8 cellular contexts compared by ENCODE assay signal in the genomic region with DNA sequence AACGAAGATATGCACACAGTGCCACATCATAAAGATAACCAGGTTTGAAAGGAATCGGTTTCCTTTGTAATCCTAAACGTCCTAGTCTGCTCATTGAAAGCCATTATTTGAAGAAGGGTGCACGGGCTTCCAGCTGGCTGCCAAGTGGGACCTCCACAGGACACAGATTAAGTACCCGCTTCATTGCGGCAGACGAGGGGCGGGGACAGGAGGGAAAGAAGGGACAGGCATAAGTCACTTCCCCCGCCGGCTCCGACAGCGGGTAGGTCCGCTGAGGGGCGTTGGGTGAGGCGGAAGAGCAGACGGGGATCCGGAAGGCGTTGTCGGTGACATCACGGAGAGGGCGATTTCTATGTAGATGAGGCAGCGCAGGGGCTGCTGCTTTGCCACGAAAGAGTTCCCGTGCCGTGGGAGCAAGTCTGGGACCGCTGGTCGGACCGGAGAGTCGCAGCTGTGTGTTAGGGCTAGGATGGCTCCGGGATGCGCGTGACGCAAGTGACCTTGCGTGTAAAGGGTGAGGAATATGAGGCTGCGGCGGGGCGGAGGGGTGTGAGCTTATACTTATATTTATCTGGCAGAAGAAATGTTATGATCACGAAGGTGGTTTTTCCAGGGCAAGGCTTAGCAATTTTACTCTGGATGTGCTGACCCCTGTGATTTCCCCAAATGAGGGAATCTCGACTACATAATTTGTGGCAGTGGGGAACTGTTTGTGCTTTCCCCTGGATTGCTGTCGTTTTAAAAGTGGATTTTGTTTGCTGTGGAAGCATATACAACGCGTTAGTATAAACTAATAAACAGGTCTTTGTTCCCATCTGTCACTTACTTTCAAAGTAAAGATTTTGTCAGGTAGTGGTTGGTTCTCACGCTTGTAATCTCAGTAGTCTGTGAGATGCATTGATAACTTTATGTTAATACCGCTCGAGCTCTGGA.
DNase-seq lines count a peak whose midpoint lies in the region; ATAC-seq and TF ChIP-seq lines count a peak whose summit lies in the region.
"Not testable (repeated sequence)": the region's sequence is repeated elsewhere in the genome, so short reads cannot be mapped to it uniquely, and the experiment has no call there.

No MANE protein-coding gene starts in this region.

- not testable (repeated sequence) for H3K36me3 ChIP-seq in CD8-positive, alpha-beta T cell (ENCODE audit: insufficient read depth, low read length); PC-9 (ENCODE audit: low read depth)

- H3K36me3 Mint-ChIP-seq in CD8-positive, alpha-beta T cell, result peaks cover 13% of the 10 kb centered on the region

- H3K27me3 ChIP-seq in CD8-positive, alpha-beta T cell (ENCODE audit: insufficient read depth, low read length); PC-9 (ENCODE audit: insufficient read depth, low read depth): not testable (repeated sequence)

- H3K4me1 Mint-ChIP-seq in CD8-positive, alpha-beta T cell (ENCODE audit: low read depth), result peaks cover 38% of the 10 kb centered on the region

- peak; percentile 71 to 91 (median 85) for DNase-seq in CD8-positive, alpha-beta T cell
- DNase-seq in PC-9, result peak; percentile 70 to 86
- peak; percentile 76 for DNase-seq in activated T-cell treated with anti-CD3 and anti-CD28 coated beads for 4 hours
- DNase-seq in epithelial cell of esophagus (ENCODE audit: low read depth), result peak; percentile 49
- DNase-seq in mesenteric fat pad (ENCODE audit: low spot score), result peak; percentile 93
- DNase-seq in stimulated activated CD4-positive, alpha-beta T cell treated with anti-CD3 and anti-CD28 coated beads, TNF-alpha, amount 100 ng/mL, for 1 hour (ENCODE audit: low read depth in 3 of 3, low spot score in 1 of 3), result peak; percentile 66 to 67 (median 67)

- BruUV-seq in PC-9 (replicated peaks; lab: Mats Ljungman, UMichigan), result TSS peak; percentile 100

- not testable (repeated sequence) for H3K9me3 Mint-ChIP-seq in CD8-positive, alpha-beta T cell

- not testable (repeated sequence) for H3K9me3 ChIP-seq in CD8-positive, alpha-beta T cell (ENCODE audit: low read length); PC-9 (ENCODE audit: insufficient read depth, low read depth)

- ATAC-seq in CD8-positive, alpha-beta T cell, result peak; percentile 88
- ATAC-seq in GM19463 (IDR thresholded peaks at IDR 0.05; ENCODE audit: unreplicated experiment) (peak; percentile 95), HG03521 (IDR thresholded peaks at IDR 0.05; ENCODE audit: unreplicated experiment) (peak; percentile 90)

- H4K20me1 ChIP-seq in PC-9 (ENCODE audit: insufficient read depth), result not testable (repeated sequence)

- POLR2A ChIA-PET in CD8-positive, alpha-beta T cell (lab: Charles Lee), result interaction anchor here (0.9 to 1.0 kb wide), 2 partner anchors 30 to 120 kb away, joined by 3 to 6 read pairs; no protein-coding TSS in a partner anchor
- POLR2A ChIA-PET in PC-9 (lab: Charles Lee; ENCODE audit: unreplicated experiment), result interaction anchor here (0.7 kb wide), 1 partner anchor 24 kb away, joined by 4 read pairs; no protein-coding TSS in a partner anchor

- TF ChIP-seq CTCF in CD8-positive, alpha-beta T cell (IDR thresholded peaks at IDR 0.05); PC-9 (conservative IDR thresholded peaks at IDR 0.05); epithelial cell of esophagus (IDR thresholded peaks at IDR 0.05; ENCODE audit: insufficient read depth, low read depth, low read length, missing control alignments): not testable (repeated sequence)

- H3K4me3 Mint-ChIP-seq in CD8-positive, alpha-beta T cell, result peak overlapping the region; percentile 100

- H3K4me2 ChIP-seq in PC-9, result peak overlapping the region; percentile 87

- H2AFZ ChIP-seq in PC-9, result peak overlapping the region; percentile 82

- peak overlapping the region; percentile 94 for H3K27ac ChIP-seq in CD8-positive, alpha-beta T cell (ENCODE audit: low read depth, low read length)
- peak overlapping the region; percentile 81 for H3K27ac ChIP-seq in PC-9

- not testable (repeated sequence) for H3K27me3 Mint-ChIP-seq in CD8-positive, alpha-beta T cell (ENCODE audit: low read depth)

- CTCF ChIA-PET in CD8-positive, alpha-beta T cell (lab: Charles Lee); PC-9 (lab: Charles Lee): not testable (repeated sequence)

- H3K79me2 ChIP-seq in PC-9 (ENCODE audit: low read depth), result not testable (repeated sequence)

- peaks cover 19% of the 10 kb centered on the region; the same call in 1 of the 2 replicates for H3F3A ChIP-seq in PC-9 (ENCODE audit: insufficient read depth, low read depth)

- H3K9me2 ChIP-seq in PC-9 (ENCODE audit: insufficient read depth), result not testable (repeated sequence)

- intact Hi-C loops in CD8-positive, alpha-beta T cell (cut with DNase I, micrococcal nuclease), result loop anchor here in 1 of 2 experiments (1.0 to 2.0 kb wide), 2 partner anchors 14 to 31 kb away; no protein-coding TSS in a partner anchor
- intact Hi-C loops in PC-9 (cut with micrococcal nuclease; ENCODE audit: unreplicated experiment), result not testable (repeated sequence)

- peaks cover 14% of the 10 kb centered on the region for H3K4me1 ChIP-seq in CD8-positive, alpha-beta T cell (ENCODE audit: insufficient read depth, low read length)
- not testable (repeated sequence) for H3K4me1 ChIP-seq in PC-9 (replicated peaks; ENCODE audit: insufficient read depth)

- H3K4me3 ChIP-seq in CD8-positive, alpha-beta T cell (ENCODE audit: low read depth, low read length), result peak overlapping the region; percentile 70
- H3K4me3 ChIP-seq in PC-9 (peak overlapping the region; percentile 72), epithelial cell of esophagus (ENCODE audit: low read length) (peak overlapping the region; percentile 46)

- H3K27ac Mint-ChIP-seq in CD8-positive, alpha-beta T cell, result peak overlapping the region; percentile 100

Comparison
In these comparisons a context has a peak if more than half of its experiments do, and no peak if none do; other contexts are left out.
1. Peak in every context shown above with its lines: DNase-seq, ATAC-seq, H3K4me3 ChIP-seq and H3K27ac ChIP-seq.